1 cellular context compared by ENCODE assay signal in genomic region chr11:65774525-65775306, GRCh38.
TF ChIP-seq lines count a peak whose summit lies in the region.

No MANE protein-coding gene starts in this region.

TF ChIP-seq in HEK293, 187 proteins besides CTCF, POLR2A, EP300 and RAD21:
- no peak for TF ChIP-seq ZFHX2 (tag by site-specific recombination; conservative IDR thresholded peaks at IDR 0.05)
- TF ChIP-seq GLIS1 (tag by site-specific recombination; IDR thresholded peaks at IDR 0.05) = no peak
- TF ChIP-seq ZNF585B (tag by site-specific recombination; IDR thresholded peaks at IDR 0.05) = no peak
- TF ChIP-seq ZNF140 (tag by site-specific recombination; IDR thresholded peaks at IDR 0.05) = peak; percentile 95
